Comparison of ENCODE assay signal across 9 cellular contexts in the genomic region with DNA sequence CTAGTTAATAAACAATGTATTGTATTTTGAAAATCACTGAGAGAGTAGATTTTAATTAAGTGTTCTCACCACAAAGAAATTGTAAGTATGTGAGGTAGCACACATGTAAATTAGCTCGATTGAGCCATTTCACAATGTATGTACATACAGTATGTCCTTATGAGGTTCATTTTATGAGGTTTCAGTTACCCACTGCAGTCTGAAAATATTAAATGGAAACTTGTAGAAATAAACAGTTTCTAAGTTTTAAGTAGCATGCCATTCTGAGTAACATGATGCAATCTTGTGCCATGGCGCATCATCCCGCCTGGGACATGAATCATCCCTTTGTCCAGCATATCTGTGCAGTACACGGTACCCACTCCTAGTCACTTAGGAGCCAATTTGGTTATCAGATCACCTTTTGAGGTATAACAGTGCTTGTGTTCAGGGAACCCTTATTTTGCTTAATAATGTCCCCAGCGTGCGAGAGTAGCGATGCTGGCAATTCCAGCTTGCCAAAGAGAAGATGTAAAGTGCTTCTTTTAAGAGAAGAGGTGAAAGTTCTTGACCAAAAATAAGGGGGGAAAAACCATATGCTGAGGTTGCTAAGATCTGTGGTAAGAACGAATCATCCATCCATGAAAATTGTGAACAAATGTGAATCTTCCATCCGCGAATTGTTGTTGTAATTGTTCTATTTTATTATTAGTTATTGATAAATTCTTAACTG.
DNase-seq lines count a peak whose midpoint lies in the region; ATAC-seq, FAIRE-seq and TF ChIP-seq lines count a peak whose summit lies in the region.
"Had no signal": no experiment of that assay in that cellular context is flagged by ENCODE, and none has a peak within 500 bp of the region (broad histone marks: within the 10 kb centered on the region; RNA-seq: fewer than 3 reads in every experiment).

No MANE protein-coding gene starts in this region.

- TF ChIP-seq RAD21 in GM12878 (IDR thresholded peaks at IDR 0.05; ENCODE audit: insufficient read depth, low read depth, low read length) = no peak

- H3K36me3 ChIP-seq in GM12878 (ENCODE audit: control insufficient read depth in 2 of 2, insufficient read depth in 2 of 2, low read length in 1 of 2) = peaks cover 2 to 34% of the 10 kb centered on the region in 2 experiments; a peak in 3 of 4 replicates
- H3K36me3 ChIP-seq in skeletal muscle satellite cell (ENCODE audit: insufficient read depth, low read length) = no peaks in the 10 kb centered on the region

- no peak overlapping the region for H3K4me2 ChIP-seq in GM12878 (ENCODE audit: control insufficient read depth, insufficient read depth)
- H3K4me2 ChIP-seq in skeletal muscle satellite cell (ENCODE audit: low read length) = peak overlapping the region; percentile 28

- POLR2A ChIA-PET in RWPE1 (lab: Yijun Ruan, JAX; ENCODE audit: low non-redundant PET) (no interaction called here), GM12878 (lab: Charles Lee) (interaction anchor here (1.0 kb wide), 1 partner anchor 13 kb away, joined by 3 read pairs; no protein-coding TSS in a partner anchor)

- BruUV-seq in GM12878 (replicated peaks; lab: Mats Ljungman, UMichigan) = no TSS peak

- SMC1A ChIA-PET in GM12878 (lab: Charles Lee; ENCODE audit: uncharacterized antibody, unreplicated experiment) = interaction anchor here (0.6 to 2.3 kb wide), 6 partner anchors 8 to 124 kb away, joined by 3 to 12 read pairs (median 6); no protein-coding TSS in a partner anchor

- CTCF ChIA-PET in RWPE1 (lab: Yijun Ruan, JAX) (interaction anchor here (2.0 to 2.4 kb wide), 2 partner anchors 7 to 60 kb away, joined by 14 to 17 read pairs; no protein-coding TSS in a partner anchor), GM12878 (lab: Yijun Ruan, JAX) (interaction anchor here (1.0 to 3.9 kb wide), 6 partner anchors 8 to 59 kb away, joined by 3 to 20 read pairs (median 9); no protein-coding TSS in a partner anchor)

- H3K27me3 ChIP-seq in GM12878 (replicated peaks in 1 of 2; ENCODE audit: control insufficient read depth in 2 of 2, insufficient read depth in 2 of 2, low read length in 1 of 2) (no peaks in the 10 kb centered on the region), skeletal muscle satellite cell (ENCODE audit: control insufficient read depth, insufficient read depth, low read length) (no peaks in the 10 kb centered on the region)

- DNase-seq in EH (ENCODE audit: low read depth) (peak; percentile 91), RWPE1 (ENCODE audit: low spot score) (peak; percentile 69), GM12878 (ENCODE audit: low read depth, low spot score) (no peak), HuH-7.5 (ENCODE audit: low spot score) (no peak), NCI-H1417 (lab: John Stamatoyannopoulos, UW) (no peak), NCI-H748 (lab: John Stamatoyannopoulos, UW; ENCODE audit: unreplicated experiment) (no peak), GM13976 (ENCODE audit: low spot score) (no peak)
- DNase-seq: NCI-H1092 treated with DMSO at 0.1 percent for 48 hours had no signal

- no peak overlapping the region for H3K27ac ChIP-seq in RWPE1
- H3K27ac ChIP-seq in GM12878 (ENCODE audit: control insufficient read depth, insufficient read depth) = no peak overlapping the region

- no peak for TF ChIP-seq CTCF in RWPE1 (conservative IDR thresholded peaks at IDR 0.05; ENCODE audit: low read depth)
- TF ChIP-seq CTCF in GM12878 (IDR thresholded peaks at IDR 0.05 in 2 of 3, conservative IDR thresholded peaks at IDR 0.05 in 1 of 3; ENCODE audit: control insufficient read depth in 2 of 3, extremely low read depth in 1 of 3, insufficient read depth in 1 of 3, low read depth in 3 of 3, low read length in 3 of 3) = no peak
- no peak for TF ChIP-seq CTCF in GM13976 (IDR thresholded peaks at IDR 0.05; ENCODE audit: borderline replicate concordance, control extremely low read depth, extremely low read depth, insufficient read depth, missing control alignments)

- no peaks in the 10 kb centered on the region; the same call in 1 of the 2 replicates for H4K20me1 ChIP-seq in GM12878 (ENCODE audit: control insufficient read depth, insufficient read depth)

- no peak for TF ChIP-seq POLR2A in GM12878 (IDR thresholded peaks at IDR 0.05; ENCODE audit: low read depth, low read length)

- intact Hi-C loops in GM12878 (cut with micrococcal nuclease; ENCODE audit: unreplicated experiment) = loop anchor here (5.0 kb wide), 1 partner anchor 256 kb away; no protein-coding TSS in a partner anchor

- RAD21 ChIA-PET in GM12878 (lab: Charles Lee; ENCODE audit: unreplicated experiment) = no interaction called here

- H2AFZ ChIP-seq in GM12878 (ENCODE audit: control insufficient read depth, low read depth, low read length) = no peak overlapping the region

- peaks cover 19% of the 10 kb centered on the region for H3K79me2 ChIP-seq in GM12878 (ENCODE audit: control insufficient read depth, insufficient read depth, low read length)

- in situ Hi-C loops in GM12878 (cut with MboI) = no loop called here
- in situ Hi-C loops in GM13976 (cut with MboI; ENCODE audit: low sequenced_read_pairs, unreplicated experiment) = no loop called here

- TF ChIP-seq EP300 in GM12878 (IDR thresholded peaks at IDR 0.05; ENCODE audit: borderline replicate concordance in 1 of 2, control insufficient read depth in 1 of 2, low read depth in 2 of 2, low read length in 2 of 2) = no peak

- H3K9me3 ChIP-seq in GM12878 (replicated peaks; ENCODE audit: control insufficient read depth, insufficient read depth, low read length) = peaks cover 7% of the 10 kb centered on the region; the same call in 2 of the 3 replicates
- no peaks in the 10 kb centered on the region for H3K9me3 ChIP-seq in skeletal muscle satellite cell (replicated peaks; ENCODE audit: low read length)

- no peak for ATAC-seq in GM12878

- WGBS in GM12878 (ENCODE audit: insufficient coverage, insufficient replicate concordance, low lambda C conversion rate, missing lambda C conversion rate) = 93% methylated on average over 10 of the region's 10 CpGs

- H3K4me3 ChIP-seq in GM12878 = no peak overlapping the region
- no peak overlapping the region for H3K4me3 ChIP-seq in skeletal muscle satellite cell (ENCODE audit: low read length)

- H3K9ac ChIP-seq in GM12878 (ENCODE audit: control insufficient read depth, insufficient read depth, low read length) (no peak overlapping the region), skeletal muscle satellite cell (ENCODE audit: low read depth, low read length) (no peak overlapping the region)

- FAIRE-seq in GM12878 (lab: Jason Lieb, UNC) = no peak

- peaks cover 9% of the 10 kb centered on the region for H3K4me1 ChIP-seq in GM12878 (ENCODE audit: control insufficient read depth, insufficient read depth, low read length)
- peaks cover 44% of the 10 kb centered on the region for H3K4me1 ChIP-seq in skeletal muscle satellite cell (ENCODE audit: control insufficient read depth, insufficient read depth, low read length)

TF ChIP-seq in GM12878, 131 proteins besides CTCF, POLR2A, EP300 and RAD21:
- TF ChIP-seq, protein P1, sequence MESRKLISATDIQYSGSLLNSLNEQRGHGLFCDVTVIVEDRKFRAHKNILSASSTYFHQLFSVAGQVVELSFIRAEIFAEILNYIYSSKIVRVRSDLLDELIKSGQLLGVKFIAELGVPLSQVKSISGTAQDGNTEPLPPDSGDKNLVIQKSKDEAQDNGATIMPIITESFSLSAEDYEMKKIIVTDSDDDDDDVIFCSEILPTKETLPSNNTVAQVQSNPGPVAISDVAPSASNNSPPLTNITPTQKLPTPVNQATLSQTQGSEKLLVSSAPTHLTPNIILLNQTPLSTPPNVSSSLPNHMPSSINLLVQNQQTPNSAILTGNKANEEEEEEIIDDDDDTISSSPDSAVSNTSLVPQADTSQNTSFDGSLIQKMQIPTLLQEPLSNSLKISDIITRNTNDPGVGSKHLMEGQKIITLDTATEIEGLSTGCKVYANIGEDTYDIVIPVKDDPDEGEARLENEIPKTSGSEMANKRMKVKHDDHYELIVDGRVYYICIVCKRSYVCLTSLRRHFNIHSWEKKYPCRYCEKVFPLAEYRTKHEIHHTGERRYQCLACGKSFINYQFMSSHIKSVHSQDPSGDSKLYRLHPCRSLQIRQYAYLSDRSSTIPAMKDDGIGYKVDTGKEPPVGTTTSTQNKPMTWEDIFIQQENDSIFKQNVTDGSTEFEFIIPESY (IDR thresholded peaks at IDR 0.05) = peak; percentile 10; the same call in 1 of the 2 replicates
- no peak for TF ChIP-seq IRF5 (IDR thresholded peaks at IDR 0.05; ENCODE audit: borderline replicate concordance)

Comparison
In these comparisons a context has a peak if more than half of its experiments do, and no peak if none do; other contexts are left out.
1. DNase-seq: peak in EH (single experiment) and RWPE1 (single experiment); none in GM12878 (single experiment), HuH-7.5 (single experiment), NCI-H1417 (0 of 3), NCI-H748 (single experiment) and GM13976 (single experiment).